Comparison of ENCODE assay signal across 18 cellular contexts in genomic region chr14:56592746-56593544, GRCh38. TPM values are rescaled to one million over a fixed set of nuclear protein-coding genes. Genes with fewer than 3 reads are reported as not detected.
A peak's percentile ranks its signal among the peaks of the same experiment; 100 is the strongest.
DNase-seq lines count a peak whose midpoint lies in the region; ATAC-seq, FAIRE-seq and TF ChIP-seq lines count a peak whose summit lies in the region.
"Had no signal": no experiment of that assay in that cellular context is flagged by ENCODE, and none has a peak within 500 bp of the region (broad histone marks: within the 10 kb centered on the region; RNA-seq: fewer than 3 reads in every experiment).

No MANE protein-coding gene starts in this region.

- no peak for FAIRE-seq in RCC 7860 (lab: Jason Lieb, UNC)
- FAIRE-seq: H54 had no signal

- H3K27ac Mint-ChIP-seq in type B pancreatic cell = no peak overlapping the region
- no peak overlapping the region for H3K27ac Mint-ChIP-seq in progenitor cell of endocrine pancreas

- peak; percentile 64 for ATAC-seq in left colon

- DNase-seq in NCI-H748 (lab: John Stamatoyannopoulos, UW; ENCODE audit: unreplicated experiment) (peak; percentile 9), NCI-H748 treated with DMSO at 0.1 percent for 48 hours (lab: John Stamatoyannopoulos, UW) (no peak), RCC 7860 (ENCODE audit: low spot score) (peak; percentile 3), left colon (no peak), type B pancreatic cell (ENCODE audit: extremely low spot score, unreplicated experiment) (no peak), cardiac septum (ENCODE audit: low spot score) (no peak), progenitor cell of endocrine pancreas (ENCODE audit: low spot score, unreplicated experiment) (no peak)
- DNase-seq in activated CD4-positive, alpha-beta T cell treated with anti-CD3 and anti-CD28 coated beads, Interleukin-2, amount 50 U/mL, for 1 hour = no peak
- DNase-seq: DND-41, GF-D8, Karpas-422, MM.1S, NCI-H1105 treated with DMSO at 0.1 percent for 48 hours, NCI-H187, NCI-H2171, NCI-H510A, PC-9 had no signal

- H3K9me3 Mint-ChIP-seq in type B pancreatic cell = no peaks in the 10 kb centered on the region
- H3K9me3 Mint-ChIP-seq in progenitor cell of endocrine pancreas (ENCODE audit: low read depth) = no peaks in the 10 kb centered on the region

- peaks cover 3% of the 10 kb centered on the region for H3K36me3 Mint-ChIP-seq in type B pancreatic cell
- peaks cover 12% of the 10 kb centered on the region for H3K36me3 Mint-ChIP-seq in progenitor cell of endocrine pancreas (ENCODE audit: insufficient read depth)

- H3K4me1 Mint-ChIP-seq in type B pancreatic cell (ENCODE audit: unreplicated experiment) = no peaks in the 10 kb centered on the region
- H3K4me1 Mint-ChIP-seq in progenitor cell of endocrine pancreas (ENCODE audit: low read depth) = peaks cover 18% of the 10 kb centered on the region

- no peak for TF ChIP-seq CTCF in type B pancreatic cell (conservative IDR thresholded peaks at IDR 0.05)
- TF ChIP-seq CTCF in progenitor cell of endocrine pancreas (IDR thresholded peaks at IDR 0.05; ENCODE audit: unreplicated experiment) = no peak

- H3K4me3 Mint-ChIP-seq in type B pancreatic cell (no peak overlapping the region), progenitor cell of endocrine pancreas (ENCODE audit: low read depth) (no peak overlapping the region)

- intact Hi-C loops in left colon (cut with DNase I, micrococcal nuclease) = no loop called here
- intact Hi-C loops in cardiac septum (cut with DNase I) = no loop called here

- H3K27me3 Mint-ChIP-seq in type B pancreatic cell (no peaks in the 10 kb centered on the region), progenitor cell of endocrine pancreas (no peaks in the 10 kb centered on the region)

RNA-seq across cellular contexts. Expression of gene TMEM260, which starts 13.3 kb away (rescaled TPM):
- total RNA-seq in left colon (10 to 100 TPM; 17.9 to 22.9 TPM), type B pancreatic cell (ENCODE audit: low replicate concordance) (26.1 and 30.0 TPM in 2 replicates), cardiac septum (6.8 TPM), progenitor cell of endocrine pancreas (43.0 and 44.2 TPM in 2 replicates)

Comparison
In these comparisons a context has a peak if more than half of its experiments do, and no peak if none do; other contexts are left out.
1. DNase-seq: peak in NCI-H748 (single experiment) and RCC 7860 (single experiment); none in NCI-H748 treated with DMSO at 0.1 percent for 48 hours (single experiment), left colon (0 of 2), activated CD4-positive, alpha-beta T cell treated with anti-CD3 and anti-CD28 coated beads, Interleukin-2, amount 50 U/mL, for 1 hour (single experiment), type B pancreatic cell (single experiment), cardiac septum (single experiment) and progenitor cell of endocrine pancreas (single experiment).